9 cellular contexts compared by ENCODE assay signal in the genomic region with DNA sequence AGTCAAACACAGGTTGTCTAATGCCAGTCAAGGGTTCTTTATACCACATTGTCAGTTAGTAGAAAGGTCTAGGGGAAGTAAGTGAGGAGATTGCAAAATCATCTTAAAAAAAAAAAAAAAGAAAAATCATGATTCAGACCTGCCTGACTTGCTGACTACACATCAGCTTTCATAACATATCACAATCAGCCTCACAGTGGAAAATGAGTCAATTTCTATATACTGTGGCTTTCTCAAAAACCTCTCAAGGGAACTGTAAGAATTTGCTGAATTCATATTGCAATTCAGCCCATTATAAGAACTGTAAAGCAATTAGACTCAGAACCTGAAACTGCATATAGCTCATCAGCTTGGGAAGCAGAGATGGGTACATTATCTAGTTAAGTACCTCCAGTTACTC.
A peak's percentile ranks its signal among the peaks of the same experiment; 100 is the strongest.
DNase-seq lines count a peak whose midpoint lies in the region; FAIRE-seq and TF ChIP-seq lines count a peak whose summit lies in the region.
"Had no signal": no experiment of that assay in that cellular context is flagged by ENCODE, and none has a peak within 500 bp of the region (broad histone marks: within the 10 kb centered on the region; RNA-seq: fewer than 3 reads in every experiment).

No MANE protein-coding gene starts in this region.

- H3K4me1 Mint-ChIP-seq in type B pancreatic cell (ENCODE audit: unreplicated experiment), result no peaks in the 10 kb centered on the region

- no peak overlapping the region for H3K9ac ChIP-seq in skeletal muscle satellite cell (ENCODE audit: low read depth, low read length)

- FAIRE-seq in D721Med (lab: Jason Lieb, UNC), result no peak

- no peaks in the 10 kb centered on the region for H3K9me3 ChIP-seq in skeletal muscle satellite cell (replicated peaks; ENCODE audit: low read length)

- no peaks in the 10 kb centered on the region for H3K36me3 Mint-ChIP-seq in type B pancreatic cell

- H3K9me3 Mint-ChIP-seq in type B pancreatic cell, result no peaks in the 10 kb centered on the region

- H3K36me3 ChIP-seq in skeletal muscle satellite cell (ENCODE audit: insufficient read depth, low read length), result no peaks in the 10 kb centered on the region

- peaks cover 31% of the 10 kb centered on the region for H3K4me1 ChIP-seq in skeletal muscle satellite cell (ENCODE audit: control insufficient read depth, insufficient read depth, low read length)

- peak; percentile 63 for DNase-seq in GM04503 (ENCODE audit: low read depth)
- DNase-seq in NOMO-1 treated with DMSO at 0.1 percent for 48 hours (lab: John Stamatoyannopoulos, UW; ENCODE audit: unreplicated experiment), result peak; percentile 93
- DNase-seq in epithelial cell of prostate (ENCODE audit: low read depth, low spot score), result peak; percentile 57
- DNase-seq in type B pancreatic cell (ENCODE audit: extremely low spot score, unreplicated experiment), result no peak
- no peak for DNase-seq in D721Med (ENCODE audit: insufficient read length, low spot score)
- no peak for DNase-seq in mesenteric fat pad (ENCODE audit: low spot score)

- no peak overlapping the region for H3K27ac Mint-ChIP-seq in type B pancreatic cell
- H3K27ac Mint-ChIP-seq: stimulated activated naive CD8-positive, alpha-beta T cell treated with anti-CD3 and anti-CD28 coated beads, Interleukin-15, Interleukin-2, amounts not matched to agents 100 ng/mL and 50 ng/mL, for 24 hours had no signal

- peak overlapping the region; percentile 38 for H3K4me2 ChIP-seq in skeletal muscle satellite cell (ENCODE audit: low read length)
- H3K4me2 ChIP-seq: hepatocyte had no signal

- H3K27me3 ChIP-seq in skeletal muscle satellite cell (ENCODE audit: control insufficient read depth, insufficient read depth, low read length), result no peaks in the 10 kb centered on the region
- H3K27me3 ChIP-seq: hepatocyte had no signal

- no peak for TF ChIP-seq CTCF in type B pancreatic cell (conservative IDR thresholded peaks at IDR 0.05)
- TF ChIP-seq CTCF in D721Med (IDR thresholded peaks at IDR 0.05; ENCODE audit: insufficient read depth, missing control alignments), result no peak

- no peak overlapping the region for H3K4me3 Mint-ChIP-seq in type B pancreatic cell
- H3K4me3 Mint-ChIP-seq: stimulated activated naive CD8-positive, alpha-beta T cell treated with anti-CD3 and anti-CD28 coated beads, Interleukin-15, Interleukin-2, amounts not matched to agents 100 ng/mL and 50 ng/mL, for 24 hours had no signal

- H3K27me3 Mint-ChIP-seq in type B pancreatic cell, result no peaks in the 10 kb centered on the region
- H3K27me3 Mint-ChIP-seq: stimulated activated naive CD8-positive, alpha-beta T cell treated with anti-CD3 and anti-CD28 coated beads, Interleukin-15, Interleukin-2, amounts not matched to agents 100 ng/mL and 50 ng/mL, for 24 hours had no signal

- H3K4me3 ChIP-seq in skeletal muscle satellite cell (ENCODE audit: low read length), result no peak overlapping the region
- H3K4me3 ChIP-seq: hepatocyte had no signal

- no peak overlapping the region for H3K27ac ChIP-seq in epithelial cell of prostate
- H3K27ac ChIP-seq: hepatocyte had no signal

Comparison
In these comparisons a context has a peak if more than half of its experiments do, and no peak if none do; other contexts are left out.
1. DNase-seq: peak in GM04503 (single experiment), NOMO-1 treated with DMSO at 0.1 percent for 48 hours (single experiment) and epithelial cell of prostate (single experiment); none in type B pancreatic cell (single experiment), D721Med (single experiment) and mesenteric fat pad (single experiment).